In the genomic region with DNA sequence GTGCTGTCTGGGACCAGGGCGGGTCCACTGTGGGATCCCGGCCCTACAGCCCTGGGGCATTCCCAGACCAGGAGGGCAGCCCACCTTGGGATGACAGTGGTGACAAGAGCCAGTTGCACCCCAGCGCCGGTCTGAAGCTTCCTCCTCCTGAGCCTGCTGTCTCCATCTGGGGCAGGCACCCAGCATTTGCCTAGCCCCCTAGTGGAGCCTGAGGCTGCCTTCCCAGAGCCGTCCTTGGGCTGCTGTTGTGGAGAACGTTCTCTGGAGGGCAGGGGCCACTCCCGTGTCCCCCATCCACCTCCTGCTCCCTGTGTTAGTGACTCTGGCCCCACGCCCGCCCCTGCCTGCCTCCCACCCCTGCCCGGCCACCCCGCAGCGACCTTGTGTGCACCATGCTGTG, we compare ENCODE assay signal across 1 cellular context.
TF ChIP-seq lines count a peak whose summit lies in the region.

No MANE protein-coding gene starts in this region.

TF ChIP-seq in GM23338, 12 proteins besides CTCF, POLR2A, EP300 and RAD21 (continued from another document):
- TF ChIP-seq, protein P1, sequence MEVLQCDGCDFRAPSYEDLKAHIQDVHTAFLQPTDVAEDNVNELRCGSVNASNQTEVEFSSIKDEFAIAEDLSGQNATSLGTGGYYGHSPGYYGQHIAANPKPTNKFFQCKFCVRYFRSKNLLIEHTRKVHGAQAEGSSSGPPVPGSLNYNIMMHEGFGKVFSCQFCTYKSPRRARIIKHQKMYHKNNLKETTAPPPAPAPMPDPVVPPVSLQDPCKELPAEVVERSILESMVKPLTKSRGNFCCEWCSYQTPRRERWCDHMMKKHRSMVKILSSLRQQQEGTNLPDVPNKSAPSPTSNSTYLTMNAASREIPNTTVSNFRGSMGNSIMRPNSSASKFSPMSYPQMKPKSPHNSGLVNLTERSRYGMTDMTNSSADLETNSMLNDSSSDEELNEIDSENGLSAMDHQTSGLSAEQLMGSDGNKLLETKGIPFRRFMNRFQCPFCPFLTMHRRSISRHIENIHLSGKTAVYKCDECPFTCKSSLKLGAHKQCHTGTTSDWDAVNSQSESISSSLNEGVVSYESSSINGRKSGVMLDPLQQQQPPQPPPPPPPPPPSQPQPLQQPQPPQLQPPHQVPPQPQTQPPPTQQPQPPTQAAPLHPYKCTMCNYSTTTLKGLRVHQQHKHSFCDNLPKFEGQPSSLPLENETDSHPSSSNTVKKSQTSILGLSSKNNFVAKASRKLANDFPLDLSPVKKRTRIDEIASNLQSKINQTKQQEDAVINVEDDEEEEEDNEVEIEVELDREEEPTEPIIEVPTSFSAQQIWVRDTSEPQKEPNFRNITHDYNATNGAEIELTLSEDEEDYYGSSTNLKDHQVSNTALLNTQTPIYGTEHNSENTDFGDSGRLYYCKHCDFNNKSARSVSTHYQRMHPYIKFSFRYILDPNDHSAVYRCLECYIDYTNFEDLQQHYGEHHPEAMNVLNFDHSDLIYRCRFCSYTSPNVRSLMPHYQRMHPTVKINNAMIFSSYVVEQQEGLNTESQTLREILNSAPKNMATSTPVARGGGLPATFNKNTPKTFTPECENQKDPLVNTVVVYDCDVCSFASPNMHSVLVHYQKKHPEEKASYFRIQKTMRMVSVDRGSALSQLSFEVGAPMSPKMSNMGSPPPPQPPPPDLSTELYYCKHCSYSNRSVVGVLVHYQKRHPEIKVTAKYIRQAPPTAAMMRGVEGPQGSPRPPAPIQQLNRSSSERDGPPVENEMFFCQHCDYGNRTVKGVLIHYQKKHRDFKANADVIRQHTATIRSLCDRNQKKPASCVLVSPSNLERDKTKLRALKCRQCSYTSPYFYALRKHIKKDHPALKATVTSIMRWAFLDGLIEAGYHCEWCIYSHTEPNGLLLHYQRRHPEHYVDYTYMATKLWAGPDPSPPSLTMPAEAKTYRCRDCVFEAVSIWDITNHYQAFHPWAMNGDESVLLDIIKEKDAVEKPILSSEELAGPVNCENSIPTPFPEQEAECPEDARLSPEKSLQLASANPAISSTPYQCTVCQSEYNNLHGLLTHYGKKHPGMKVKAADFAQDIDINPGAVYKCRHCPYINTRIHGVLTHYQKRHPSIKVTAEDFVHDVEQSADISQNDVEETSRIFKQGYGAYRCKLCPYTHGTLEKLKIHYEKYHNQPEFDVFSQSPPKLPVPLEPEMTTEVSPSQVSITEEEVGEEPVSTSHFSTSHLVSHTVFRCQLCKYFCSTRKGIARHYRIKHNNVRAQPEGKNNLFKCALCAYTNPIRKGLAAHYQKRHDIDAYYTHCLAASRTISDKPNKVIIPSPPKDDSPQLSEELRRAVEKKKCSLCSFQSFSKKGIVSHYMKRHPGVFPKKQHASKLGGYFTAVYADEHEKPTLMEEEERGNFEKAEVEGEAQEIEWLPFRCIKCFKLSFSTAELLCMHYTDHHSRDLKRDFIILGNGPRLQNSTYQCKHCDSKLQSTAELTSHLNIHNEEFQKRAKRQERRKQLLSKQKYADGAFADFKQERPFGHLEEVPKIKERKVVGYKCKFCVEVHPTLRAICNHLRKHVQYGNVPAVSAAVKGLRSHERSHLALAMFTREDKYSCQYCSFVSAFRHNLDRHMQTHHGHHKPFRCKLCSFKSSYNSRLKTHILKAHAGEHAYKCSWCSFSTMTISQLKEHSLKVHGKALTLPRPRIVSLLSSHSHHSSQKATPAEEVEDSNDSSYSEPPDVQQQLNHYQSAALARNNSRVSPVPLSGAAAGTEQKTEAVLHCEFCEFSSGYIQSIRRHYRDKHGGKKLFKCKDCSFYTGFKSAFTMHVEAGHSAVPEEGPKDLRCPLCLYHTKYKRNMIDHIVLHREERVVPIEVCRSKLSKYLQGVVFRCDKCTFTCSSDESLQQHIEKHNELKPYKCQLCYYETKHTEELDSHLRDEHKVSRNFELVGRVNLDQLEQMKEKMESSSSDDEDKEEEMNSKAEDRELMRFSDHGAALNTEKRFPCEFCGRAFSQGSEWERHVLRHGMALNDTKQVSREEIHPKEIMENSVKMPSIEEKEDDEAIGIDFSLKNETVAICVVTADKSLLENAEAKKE (CRISPR knock-in tag; IDR thresholded peaks at IDR 0.05) = no peak
- TF ChIP-seq ZNF331 (CRISPR knock-in tag; IDR thresholded peaks at IDR 0.05; ENCODE audit: low read depth) = no peak
- no peak for TF ChIP-seq EZH2phosphoT487 (IDR thresholded peaks at IDR 0.05; ENCODE audit: unreplicated experiment)
- TF ChIP-seq, protein P2, sequence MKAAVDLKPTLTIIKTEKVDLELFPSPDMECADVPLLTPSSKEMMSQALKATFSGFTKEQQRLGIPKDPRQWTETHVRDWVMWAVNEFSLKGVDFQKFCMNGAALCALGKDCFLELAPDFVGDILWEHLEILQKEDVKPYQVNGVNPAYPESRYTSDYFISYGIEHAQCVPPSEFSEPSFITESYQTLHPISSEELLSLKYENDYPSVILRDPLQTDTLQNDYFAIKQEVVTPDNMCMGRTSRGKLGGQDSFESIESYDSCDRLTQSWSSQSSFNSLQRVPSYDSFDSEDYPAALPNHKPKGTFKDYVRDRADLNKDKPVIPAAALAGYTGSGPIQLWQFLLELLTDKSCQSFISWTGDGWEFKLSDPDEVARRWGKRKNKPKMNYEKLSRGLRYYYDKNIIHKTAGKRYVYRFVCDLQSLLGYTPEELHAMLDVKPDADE (IDR thresholded peaks at IDR 0.05) = no peak
- TF ChIP-seq, protein P3, sequence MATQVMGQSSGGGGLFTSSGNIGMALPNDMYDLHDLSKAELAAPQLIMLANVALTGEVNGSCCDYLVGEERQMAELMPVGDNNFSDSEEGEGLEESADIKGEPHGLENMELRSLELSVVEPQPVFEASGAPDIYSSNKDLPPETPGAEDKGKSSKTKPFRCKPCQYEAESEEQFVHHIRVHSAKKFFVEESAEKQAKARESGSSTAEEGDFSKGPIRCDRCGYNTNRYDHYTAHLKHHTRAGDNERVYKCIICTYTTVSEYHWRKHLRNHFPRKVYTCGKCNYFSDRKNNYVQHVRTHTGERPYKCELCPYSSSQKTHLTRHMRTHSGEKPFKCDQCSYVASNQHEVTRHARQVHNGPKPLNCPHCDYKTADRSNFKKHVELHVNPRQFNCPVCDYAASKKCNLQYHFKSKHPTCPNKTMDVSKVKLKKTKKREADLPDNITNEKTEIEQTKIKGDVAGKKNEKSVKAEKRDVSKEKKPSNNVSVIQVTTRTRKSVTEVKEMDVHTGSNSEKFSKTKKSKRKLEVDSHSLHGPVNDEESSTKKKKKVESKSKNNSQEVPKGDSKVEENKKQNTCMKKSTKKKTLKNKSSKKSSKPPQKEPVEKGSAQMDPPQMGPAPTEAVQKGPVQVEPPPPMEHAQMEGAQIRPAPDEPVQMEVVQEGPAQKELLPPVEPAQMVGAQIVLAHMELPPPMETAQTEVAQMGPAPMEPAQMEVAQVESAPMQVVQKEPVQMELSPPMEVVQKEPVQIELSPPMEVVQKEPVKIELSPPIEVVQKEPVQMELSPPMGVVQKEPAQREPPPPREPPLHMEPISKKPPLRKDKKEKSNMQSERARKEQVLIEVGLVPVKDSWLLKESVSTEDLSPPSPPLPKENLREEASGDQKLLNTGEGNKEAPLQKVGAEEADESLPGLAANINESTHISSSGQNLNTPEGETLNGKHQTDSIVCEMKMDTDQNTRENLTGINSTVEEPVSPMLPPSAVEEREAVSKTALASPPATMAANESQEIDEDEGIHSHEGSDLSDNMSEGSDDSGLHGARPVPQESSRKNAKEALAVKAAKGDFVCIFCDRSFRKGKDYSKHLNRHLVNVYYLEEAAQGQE (IDR thresholded peaks at IDR 0.05; ENCODE audit: unreplicated experiment) = no peak
- no peak for TF ChIP-seq ZNF114 (CRISPR knock-in tag; IDR thresholded peaks at IDR 0.05)
